Comparison of ENCODE assay signal across 21 cellular contexts in the genomic region with DNA sequence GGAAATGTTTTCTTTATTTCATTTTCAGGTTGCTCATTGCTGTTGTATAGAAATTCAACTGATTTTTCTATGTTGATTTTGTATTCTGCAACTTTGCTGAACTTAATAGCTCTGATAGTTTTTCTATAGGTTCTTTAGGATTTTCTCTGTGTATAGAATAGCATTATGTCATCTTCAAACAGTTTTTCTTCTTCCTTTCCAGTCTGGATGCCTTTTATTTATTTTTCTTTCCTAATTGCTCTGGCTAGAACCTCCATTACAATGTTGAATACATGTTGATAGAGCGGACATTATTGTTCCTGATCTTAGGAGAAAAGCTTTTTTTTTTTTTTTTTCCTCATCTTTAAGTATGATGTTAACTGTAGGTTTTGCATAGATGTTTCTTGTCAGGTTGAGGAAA.
"Had no signal": no experiment of that assay in that cellular context is flagged by ENCODE, and none has a peak within 500 bp of the region (broad histone marks: within the 10 kb centered on the region; RNA-seq: fewer than 3 reads in every experiment).

No MANE protein-coding gene starts in this region.

- H3K4me3 ChIP-seq: body of pancreas, esophagus muscularis mucosa, left ventricle myocardium inferior, transverse colon had no signal

- H3K36me3 ChIP-seq: left ventricle myocardium inferior, transverse colon had no signal

- H3K27me3 Mint-ChIP-seq: activated CD4-positive, alpha-beta memory T cell treated with anti-CD3 and anti-CD28 coated beads, Interleukin-2, amount 10 ng/mL, durations not matched to agents 7 days and 5 days; activated CD4-positive, alpha-beta T cell treated with anti-CD3 and anti-CD28 coated beads, Interleukin-2, amount 10 ng/mL, durations not matched to agents 24 days and 14 days had no signal

- H3K27me3 ChIP-seq: body of pancreas, esophagus muscularis mucosa, transverse colon had no signal

- H3K27ac Mint-ChIP-seq: activated CD4-positive, alpha-beta memory T cell treated with anti-CD3 and anti-CD28 coated beads, Interleukin-2, amount 10 ng/mL, durations not matched to agents 7 days and 5 days; activated CD4-positive, alpha-beta T cell treated with anti-CD3 and anti-CD28 coated beads, Interleukin-2, amount 10 ng/mL, durations not matched to agents 24 days and 14 days; activated T-helper 2 cell treated with anti-CD3 and anti-CD28 coated beads, Interferon-gamma antibody, Interleukin-2, Interleukin-4, amounts not matched to agents 10 μg/mL and 5 μg/mL and 100 μg/mL, durations not matched to agents 14 hours and 24 hours and 36 hours; nephron progenitor cell had no signal

- H3K4me1 ChIP-seq: parathyroid adenoma had no signal

- H3K27ac ChIP-seq: body of pancreas, esophagus muscularis mucosa, left ventricle myocardium inferior, parathyroid adenoma, transverse colon had no signal

- ATAC-seq: activated CD4-positive, CD25-positive, alpha-beta regulatory T cell treated with anti-CD3 and anti-CD28 coated beads, Interleukin-2, amount 50 U/mL, for 24 hours; body of pancreas; right cardiac atrium had no signal

- DNase-seq: activated CD4-positive, alpha-beta memory T cell treated with anti-CD3 and anti-CD28 coated beads, Interleukin-2, amount 10 ng/mL, durations not matched to agents 7 days and 5 days; activated naive CD4-positive, alpha-beta T cell; anterior cingulate cortex; body of pancreas; dermis blood vessel endothelial cell; effector CD8-positive, alpha-beta T cell; glutamatergic neuron; hippocampal formation; left ventricle myocardium inferior; mammary epithelial cell; midbrain; nephron progenitor cell; right cardiac atrium; stimulated activated CD4-positive, alpha-beta T cell treated with anti-CD3 and anti-CD28 coated beads, Interleukin-12 subunit alpha, Interleukin-12 subunit beta, amount 100 ng/mL, for 4 hours; stimulated activated CD4-positive, alpha-beta T cell treated with anti-CD3 and anti-CD28 coated beads, Interleukin-4, amount 100 ng/mL, for 4 hours; transverse colon had no signal

- H3K9me3 ChIP-seq: body of pancreas, esophagus muscularis mucosa, transverse colon had no signal

- H3K4me3 Mint-ChIP-seq: activated CD4-positive, alpha-beta memory T cell treated with anti-CD3 and anti-CD28 coated beads, Interleukin-2, amount 10 ng/mL, durations not matched to agents 7 days and 5 days; activated CD4-positive, alpha-beta T cell treated with anti-CD3 and anti-CD28 coated beads, Interleukin-2, amount 10 ng/mL, durations not matched to agents 24 days and 14 days; nephron progenitor cell had no signal
